ENCODE assay signal across 8 cellular contexts in the genomic region with DNA sequence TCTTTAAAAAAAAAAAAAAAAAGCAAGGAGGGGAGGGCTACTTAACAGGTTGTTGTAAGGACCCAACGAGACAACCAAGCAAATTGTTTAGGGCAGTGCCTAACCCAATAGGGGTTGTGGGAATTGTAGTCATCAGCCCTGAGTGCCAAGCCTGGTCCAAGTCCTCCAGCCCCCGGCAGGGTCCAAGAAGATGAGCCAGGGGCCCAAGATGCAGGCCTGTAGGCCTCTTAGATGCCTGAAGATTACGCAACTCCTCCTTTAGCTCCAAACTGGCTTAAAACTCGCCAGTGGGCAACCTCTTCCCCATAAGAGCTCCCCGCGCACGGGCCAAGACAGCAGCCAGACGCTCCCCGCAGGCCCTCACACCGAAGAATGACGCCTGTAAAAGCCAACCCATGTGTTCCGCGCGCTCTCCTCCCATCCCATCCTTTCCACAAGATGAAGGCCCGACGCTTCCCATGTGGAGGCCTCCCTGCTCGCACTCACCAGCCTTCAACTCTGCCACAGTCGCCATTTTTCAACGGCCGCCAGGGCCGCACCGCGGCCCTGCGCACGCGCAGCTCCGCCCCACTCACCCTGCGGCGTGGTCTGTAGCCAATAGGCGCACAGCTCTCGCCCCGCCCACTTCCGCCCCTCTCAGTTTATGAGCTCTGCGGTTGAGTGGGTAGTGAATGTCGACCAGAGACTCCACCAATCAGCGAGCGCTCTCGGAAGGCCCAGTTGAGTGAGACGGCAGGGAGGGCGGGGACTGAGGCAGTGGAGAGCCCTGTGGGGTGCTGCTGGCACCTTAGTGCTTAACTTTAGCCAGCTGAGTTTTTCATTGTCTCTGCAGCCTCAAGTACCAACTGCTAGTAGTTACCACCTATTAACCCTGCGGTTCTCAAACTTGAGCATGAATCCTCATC. TPM values are rescaled to one million over a fixed set of nuclear protein-coding genes. Genes with fewer than 3 reads are reported as not detected.
DNase-seq lines count a peak whose midpoint lies in the region; ATAC-seq and TF ChIP-seq lines count a peak whose summit lies in the region.

A gene with protein sequence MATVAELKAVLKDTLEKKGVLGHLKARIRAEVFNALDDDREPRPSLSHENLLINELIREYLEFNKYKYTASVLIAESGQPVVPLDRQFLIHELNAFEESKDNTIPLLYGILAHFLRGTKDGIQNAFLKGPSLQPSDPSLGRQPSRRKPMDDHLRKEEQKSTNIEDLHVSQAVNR (minus strand): TSS at position 532 of the 905 bp plus-strand sequence. CDS start 18 bp downstream, at position 514.

- H3K4me3 ChIP-seq in AG04449 (ENCODE audit: low read depth, low read length) (peak within 1 kb of the TSS; percentile 94), breast epithelium (peak within 1 kb of the TSS; percentile 78 to 94 (median 92)), iPS-20b (ENCODE audit: low read length) (peak within 1 kb of the TSS; percentile 100), smooth muscle cell (peak within 1 kb of the TSS; percentile 82)

- peaks cover 0 to 9% of the 10 kb centered on the region in 2 donors for H3K4me1 ChIP-seq in breast epithelium
- H3K4me1 ChIP-seq in iPS-20b (ENCODE audit: insufficient read depth, low read length) = 0 out of 2 replicates have a peak, but pooled peaks cover 5% of the 10 kb centered on the region
- peaks cover 10% of the 10 kb centered on the region for H3K4me1 ChIP-seq in smooth muscle cell (ENCODE audit: low read depth)

- DNase-seq in AG04449 (ENCODE audit: low read depth, low spot score) = peak; percentile 91
- peak; percentile 98 for DNase-seq in NCI-H2196 treated with DMSO at 0.1 percent for 48 hours (lab: John Stamatoyannopoulos, UW; ENCODE audit: unreplicated experiment)
- peak; percentile 100 for DNase-seq in breast epithelium (ENCODE audit: low spot score in 2 of 2)
- peak; percentile 96 for DNase-seq in smooth muscle cell (lab: John Stamatoyannopoulos, UW; ENCODE audit: unreplicated experiment)

- H3K9ac ChIP-seq in iPS-20b (ENCODE audit: low read depth, low read length) (peak within 1 kb of the TSS; percentile 99), smooth muscle cell (ENCODE audit: low read depth) (peak within 1 kb of the TSS; percentile 91)

- CTCF ChIA-PET in AG04449 (lab: Yijun Ruan, JAX) = interaction anchor here (1.3 to 4.0 kb wide), 5 partner anchors 11 to 239 kb away, joined by 3 to 44 read pairs (median 13); no protein-coding TSS in a partner anchor

- peak within 1 kb of the TSS; percentile 83 for H3K4me2 ChIP-seq in smooth muscle cell

- H3K79me2 ChIP-seq in smooth muscle cell (ENCODE audit: low read depth) = peaks cover 44% of the 10 kb centered on the region

- no peaks in the 10 kb centered on the region for H3F3A ChIP-seq in smooth muscle cell (ENCODE audit: low read depth)

- 2% methylated on average over 41 of the region's 41 CpGs for WGBS in smooth muscle cell (ENCODE audit: low lambda C conversion rate)

- H4K20me1 ChIP-seq in smooth muscle cell (ENCODE audit: low read depth) = peaks cover 6% of the 10 kb centered on the region

- ATAC-seq in GM18870 (IDR thresholded peaks at IDR 0.05; ENCODE audit: unreplicated experiment) (peak; percentile 89), HG03135 (IDR thresholded peaks at IDR 0.05; ENCODE audit: unreplicated experiment) (peak; percentile 95)

- TF ChIP-seq POLR2A in breast epithelium (IDR thresholded peaks at IDR 0.05) = peak; percentile 53

- H3K9me3 ChIP-seq in breast epithelium (no peaks in the 10 kb centered on the region), iPS-20b (ENCODE audit: insufficient read depth, low read depth, low read length) (no peaks in the 10 kb centered on the region), smooth muscle cell (replicated peaks; ENCODE audit: low read depth) (no peaks in the 10 kb centered on the region)

- H2AFZ ChIP-seq in smooth muscle cell (ENCODE audit: low read depth) = peak within 1 kb of the TSS; percentile 86

- intact Hi-C loops in breast epithelium (cut with DNase I; ENCODE audit: low total_unique reads) = loop anchor here (5.0 to 10.0 kb wide), 2 partner anchors 66 to 101 kb away; no protein-coding TSS in a partner anchor

- H3K36me3 ChIP-seq in breast epithelium = no peaks in the 10 kb centered on the region
- peaks cover 6% of the 10 kb centered on the region for H3K36me3 ChIP-seq in iPS-20b (ENCODE audit: insufficient read depth, low read depth, low read length)
- no peaks in the 10 kb centered on the region for H3K36me3 ChIP-seq in smooth muscle cell (ENCODE audit: low read depth)

- POLR2A ChIA-PET in AG04449 (lab: Yijun Ruan, JAX) = interaction anchor here (0.6 to 1.5 kb wide), 13 partner anchors 9 to 270 kb away, joined by 3 to 9 read pairs (median 4); no protein-coding TSS in a partner anchor

- TF ChIP-seq CTCF in AG04449 (IDR thresholded peaks at IDR 0.05; ENCODE audit: insufficient read depth, low read length, missing control alignments) = peak; percentile 2
- TF ChIP-seq CTCF in VCaP (conservative IDR thresholded peaks at IDR 0.05) = no peak
- peak; percentile 54 to 78 (median 65) for TF ChIP-seq CTCF in breast epithelium (IDR thresholded peaks at IDR 0.05)
- peak; percentile 5 for TF ChIP-seq CTCF in smooth muscle cell (IDR thresholded peaks at IDR 0.05; ENCODE audit: borderline replicate concordance, insufficient read depth, poor library complexity, severe bottlenecking)

- H3K27ac ChIP-seq in VCaP (peak within 1 kb of the TSS; percentile 51; the same call in 1 of the 2 replicates), breast epithelium (peak within 1 kb of the TSS; percentile 88 to 90), iPS-20b (ENCODE audit: low read length) (peak within 1 kb of the TSS; percentile 94), smooth muscle cell (ENCODE audit: low read depth) (peak within 1 kb of the TSS; percentile 72)

- H3K27me3 ChIP-seq in breast epithelium (no peaks in the 10 kb centered on the region), iPS-20b (ENCODE audit: insufficient read depth, low read length) (no peaks in the 10 kb centered on the region), smooth muscle cell (ENCODE audit: low read depth) (no peaks in the 10 kb centered on the region)

RNA-seq across cellular contexts. Expression of the gene that starts here (rescaled TPM):
- total RNA-seq in breast epithelium (10 to 100 TPM; 31.8 to 43.9 (median 40.8) TPM), smooth muscle cell (38.4 and 64.1 TPM in 2 replicates)
- 29.0 and 30.5 TPM in 2 replicates for polyA plus RNA-seq in smooth muscle cell

Comparison
In these comparisons a context has a peak if more than half of its experiments do, and no peak if none do; other contexts are left out.
1. Peak in every context shown above with its lines: DNase-seq, ATAC-seq, H3K4me3 ChIP-seq and H3K27ac ChIP-seq.